8 cellular contexts compared by ENCODE assay signal in genomic region chr18:49486617-49486958, GRCh38. TPM values are rescaled to one million over a fixed set of nuclear protein-coding genes. Genes with fewer than 3 reads are reported as not detected.
DNase-seq lines count a peak whose midpoint lies in the region; ATAC-seq and TF ChIP-seq lines count a peak whose summit lies in the region.

No MANE protein-coding gene starts in this region.

- H3K27me3 Mint-ChIP-seq in chondrocyte (ENCODE audit: low read depth) = no peaks in the 10 kb centered on the region

- H3K4me3 ChIP-seq in mesodermal cell (ENCODE audit: extremely low read depth, insufficient read depth, low read length, poor library complexity, severe bottlenecking) (peak overlapping the region; percentile 76), uterus (peak overlapping the region; percentile 66 to 81)

- 0 to 11% methylated on average over 4 to 5 of the region's 10 CpGs for WGBS in mesodermal cell (ENCODE audit: insufficient coverage in 2 of 2), 2 experiments

- peaks cover 41% of the 10 kb centered on the region for H3K36me3 Mint-ChIP-seq in chondrocyte (ENCODE audit: low read depth)

- no peaks in the 10 kb centered on the region for H3K27me3 ChIP-seq in uterus

- H3K4me1 ChIP-seq in mesodermal cell (ENCODE audit: control insufficient read depth, insufficient read depth, low read length, poor library complexity, severe bottlenecking) (peaks cover 21% of the 10 kb centered on the region), uterus (no peaks in the 10 kb centered on the region)

- H3K4me3 Mint-ChIP-seq in chondrocyte (ENCODE audit: unreplicated experiment) = peak overlapping the region; percentile 94

- H3K27ac ChIP-seq in mesodermal cell (ENCODE audit: low read depth, low read length, severe bottlenecking) (peak overlapping the region; percentile 71), uterus (peak overlapping the region; percentile 89 to 96)

- DNase-seq in NCI-H510A treated with DMSO at 0.1 percent for 48 hours (lab: John Stamatoyannopoulos, UW) (peak; percentile 42), NCI-H510A (lab: John Stamatoyannopoulos, UW) (no peak), NCI-H69 (lab: John Stamatoyannopoulos, UW) (peak; percentile 84), chondrocyte (ENCODE audit: low spot score) (no peak), uterus (no peak), H4 (ENCODE audit: low spot score) (no peak)

- TF ChIP-seq POLR2A in uterus (IDR thresholded peaks at IDR 0.05) = no peak

- H3K9me3 ChIP-seq in mesodermal cell (ENCODE audit: control insufficient read depth, low read length) (no peaks in the 10 kb centered on the region), uterus (no peaks in the 10 kb centered on the region)

- H3K4me1 Mint-ChIP-seq in chondrocyte (ENCODE audit: low read depth) = peaks cover 60% of the 10 kb centered on the region

- intact Hi-C loops in uterus (cut with DNase I; ENCODE audit: low total_unique reads) = loop anchor here (10.0 kb wide), 1 partner anchor 328 kb away; the partner anchor contains the start of gene ACAA2

- H3K36me3 ChIP-seq in mesodermal cell (ENCODE audit: control insufficient read depth, insufficient read depth, low read length) (peaks cover 68% of the 10 kb centered on the region), uterus (no peaks in the 10 kb centered on the region)

- H3K27ac Mint-ChIP-seq in chondrocyte (ENCODE audit: unreplicated experiment) = peak overlapping the region; percentile 99

- TF ChIP-seq CTCF in chondrocyte (IDR thresholded peaks at IDR 0.05) = peak; percentile 19
- TF ChIP-seq CTCF in uterus (IDR thresholded peaks at IDR 0.05) = no peak

- no peaks in the 10 kb centered on the region for H3K9me3 Mint-ChIP-seq in chondrocyte (ENCODE audit: low read depth)

- no peak for ATAC-seq in HG03175 (IDR thresholded peaks at IDR 0.05; ENCODE audit: unreplicated experiment)

RNA-seq across cellular contexts. Expression of gene C18orf32, which starts 0.4 kb away (rescaled TPM):
- total RNA-seq in chondrocyte (48.6 to 52.7 TPM (median 48.7 TPM) in 3 replicates), uterus (10 to 100 TPM; 20.7 to 42.6 (median 31.9) TPM)
- polyA plus RNA-seq in mesodermal cell (2013, experiment 1 of 2) = 37.7 TPM
- polyA plus RNA-seq in mesodermal cell (2013, experiment 2 of 2) = 45.8 TPM
- 50.1 and 74.5 TPM in 2 replicates for total RNA-seq in H4 (2014; rRNA removed; shearing (Covaris generic))

RNA-seq across cellular contexts. Expression of gene RPL17, which starts 5.7 kb away (rescaled TPM):
- total RNA-seq in chondrocyte (996 to 1,053 TPM (median 1,051 TPM) in 3 replicates), uterus (1,000 to 10,000 TPM; 1,523 to 4,253 (median 3,121) TPM)
- polyA plus RNA-seq in mesodermal cell (2013, experiment 1 of 2) = 2,750 TPM
- 2,934 TPM for polyA plus RNA-seq in mesodermal cell (2013, experiment 2 of 2)
- 2,388 and 2,408 TPM in 2 replicates for total RNA-seq in H4 (2014; rRNA removed; shearing (Covaris generic))

RNA-seq across cellular contexts. Expression of gene DYM, which starts 26.1 kb away (rescaled TPM):
- total RNA-seq in chondrocyte (62.8 to 82.3 TPM (median 75.0 TPM) in 3 replicates), uterus (100 to 1,000 TPM in 3 of 4 donors, 10 to 100 TPM in 1; 52.3 to 182 (median 127) TPM)
- polyA plus RNA-seq in mesodermal cell (2013, experiment 1 of 2) = 70.7 TPM
- polyA plus RNA-seq in mesodermal cell (2013, experiment 2 of 2) = 61.1 TPM
- 54.3 and 67.7 TPM in 2 replicates for total RNA-seq in H4 (2014; rRNA removed; shearing (Covaris generic))

Comparison
In these comparisons a context has a peak if more than half of its experiments do, and no peak if none do; other contexts are left out.
1. DNase-seq: peak in NCI-H510A treated with DMSO at 0.1 percent for 48 hours (single experiment) and NCI-H69 (single experiment); none in NCI-H510A (single experiment), chondrocyte (single experiment), uterus (0 of 2) and H4 (single experiment).